22 cellular contexts compared by ENCODE assay signal in the genomic region with DNA sequence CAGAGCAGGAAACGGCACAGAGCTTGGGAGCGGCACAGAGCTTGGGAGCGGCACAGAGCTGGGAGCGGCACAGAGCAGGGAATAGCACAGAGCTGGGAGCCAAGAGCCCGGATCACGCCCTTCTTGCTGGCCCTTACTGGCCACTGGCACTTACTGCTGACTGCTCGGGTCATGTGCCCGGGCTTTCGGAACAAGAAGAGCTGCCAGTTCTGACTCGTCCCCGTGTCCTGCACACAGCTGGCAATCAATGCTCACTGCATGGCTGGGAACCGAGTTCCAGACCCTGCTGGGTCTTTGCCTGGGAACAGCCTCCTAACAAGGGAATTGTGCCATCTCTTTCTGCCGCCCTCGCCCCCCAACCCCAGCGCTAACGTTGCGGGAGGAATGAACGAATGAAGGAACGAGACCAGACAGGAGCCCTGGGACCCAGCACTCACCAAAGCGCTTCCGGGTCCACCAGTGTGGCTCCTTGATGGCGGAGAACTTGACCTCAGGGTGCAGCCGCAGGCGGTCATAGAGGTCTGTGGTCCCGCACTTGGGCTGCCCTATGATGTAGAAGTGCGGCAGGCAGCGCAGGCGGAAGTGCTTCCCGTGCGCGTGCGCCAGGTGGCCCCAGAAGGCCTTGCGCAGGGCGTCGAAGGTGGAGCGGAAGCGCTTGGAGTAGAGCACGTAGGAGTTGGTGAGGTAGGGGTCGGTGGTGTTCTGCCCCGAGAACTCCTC. TPM values are rescaled to one million over a fixed set of nuclear protein-coding genes. Genes with fewer than 3 reads are reported as not detected.
DNase-seq lines count a peak whose midpoint lies in the region; ATAC-seq and TF ChIP-seq lines count a peak whose summit lies in the region.
"Had no signal": no experiment of that assay in that cellular context is flagged by ENCODE, and none has a peak within 500 bp of the region (broad histone marks: within the 10 kb centered on the region; RNA-seq: fewer than 3 reads in every experiment).

No MANE protein-coding gene starts in this region.

- no peaks in the 10 kb centered on the region for H3K9me3 Mint-ChIP-seq in natural killer cell treated with Interleukin-12 subunit alpha and Interleukin-12 subunit beta and Interleukin-15 and Interleukin-18, amount 100 ng/mL, for 72 hours
- H3K9me3 Mint-ChIP-seq in natural killer cell = no peaks in the 10 kb centered on the region
- H3K9me3 Mint-ChIP-seq: endodermal cell had no signal

- H3K4me1 ChIP-seq in foreskin keratinocyte (no peaks in the 10 kb centered on the region), neuronal stem cell (ENCODE audit: control insufficient read depth in 2 of 2, insufficient read depth in 1 of 2, low read depth in 1 of 2, low read length in 2 of 2) (peaks cover 6 to 14% of the 10 kb centered on the region in 2 donors)
- H3K4me1 ChIP-seq: colonic mucosa had no signal

- no peak overlapping the region for H3K14ac ChIP-seq in neuronal stem cell (ENCODE audit: low read length)

- DNase-seq in natural killer cell treated with Interleukin-12 subunit alpha and Interleukin-12 subunit beta and Interleukin-15 and Interleukin-18, amount 100 ng/mL, for 72 hours (ENCODE audit: low spot score) = no peak
- DNase-seq in natural killer cell (no peak), foreskin keratinocyte (no peak), neuronal stem cell (ENCODE audit: low spot score) (no peak), omental fat pad (ENCODE audit: low spot score) (no peak), NOMO-1 treated with DMSO at 0.1 percent for 48 hours (lab: John Stamatoyannopoulos, UW; ENCODE audit: unreplicated experiment) (no peak)
- DNase-seq: activated CD4-positive, CD25-positive, alpha-beta regulatory T cell treated with anti-CD3 and anti-CD28 coated beads, Interleukin-2, amount 50 U/mL, for 72 hours; activated CD8-positive, alpha-beta T cell treated with anti-CD3 and anti-CD28 coated beads, Interleukin-2, amount 10 ng/mL, durations not matched to agents 7 days and 5 days; activated gamma-delta T cell treated with Interleukin-2 at 50 U/mL for 16 hours; activated T-cell treated with anti-CD3 and anti-CD28 coated beads, Interleukin-2, amount 50 U/mL, for 1 hour; brain microvascular endothelial cell; colonic mucosa; endodermal cell; left lung; NCI-H1694; NCI-H2171 treated with DMSO at 0.1 percent for 48 hours; NCI-H526; SHP77 treated with DMSO at 0.1 percent for 48 hours; stomach; upper lobe of right lung had no signal

- no peak overlapping the region for H4K91ac ChIP-seq in neuronal stem cell (ENCODE audit: low read depth, low read length, poor library complexity)

- no peak overlapping the region for H2BK5ac ChIP-seq in neuronal stem cell (ENCODE audit: low read length)

- TF ChIP-seq CTCF in natural killer cell (IDR thresholded peaks at IDR 0.05) (no peak), foreskin keratinocyte (conservative IDR thresholded peaks at IDR 0.05) (no peak), omental fat pad (IDR thresholded peaks at IDR 0.05) (no peak)

- H3K36me3 Mint-ChIP-seq in natural killer cell treated with Interleukin-12 subunit alpha and Interleukin-12 subunit beta and Interleukin-15 and Interleukin-18, amount 100 ng/mL, for 72 hours = no peaks in the 10 kb centered on the region
- H3K36me3 Mint-ChIP-seq in natural killer cell = no peaks in the 10 kb centered on the region

- no peak overlapping the region for H4K8ac ChIP-seq in neuronal stem cell (ENCODE audit: low read depth, low read length)

- H3K27ac Mint-ChIP-seq in natural killer cell treated with Interleukin-12 subunit alpha and Interleukin-12 subunit beta and Interleukin-15 and Interleukin-18, amount 100 ng/mL, for 72 hours = no peak overlapping the region
- H3K27ac Mint-ChIP-seq in natural killer cell = no peak overlapping the region
- H3K27ac Mint-ChIP-seq: activated CD8-positive, alpha-beta T cell treated with anti-CD3 and anti-CD28 coated beads, Interleukin-2, amount 10 ng/mL, durations not matched to agents 7 days and 5 days; endodermal cell had no signal

- H3K4me1 Mint-ChIP-seq in natural killer cell treated with Interleukin-12 subunit alpha and Interleukin-12 subunit beta and Interleukin-15 and Interleukin-18, amount 100 ng/mL, for 72 hours (ENCODE audit: low read depth in 2 of 2) = no peaks in the 10 kb centered on the region
- no peaks in the 10 kb centered on the region for H3K4me1 Mint-ChIP-seq in natural killer cell

- H2BK120ac ChIP-seq in neuronal stem cell (ENCODE audit: low read depth, low read length) = no peak overlapping the region

- H3K27me3 ChIP-seq in foreskin keratinocyte = no peaks in the 10 kb centered on the region
- H3K27me3 ChIP-seq in neuronal stem cell (ENCODE audit: control insufficient read depth in 3 of 3, insufficient read depth in 3 of 3, low read depth in 1 of 3, low read length in 3 of 3) = no peaks in the 10 kb centered on the region
- H3K27me3 ChIP-seq: brain microvascular endothelial cell, colonic mucosa, left lung, stomach, upper lobe of right lung had no signal

- peak overlapping the region; percentile 83 for H2AK5ac ChIP-seq in neuronal stem cell (ENCODE audit: low read depth, low read length)

- peaks cover 0 to 50% of the 10 kb centered on the region in 2 donors for H3K36me3 ChIP-seq in neuronal stem cell (replicated peaks in 1 of 2; ENCODE audit: control insufficient read depth in 2 of 2, insufficient read depth in 2 of 2, low read length in 2 of 2)
- H3K36me3 ChIP-seq: colonic mucosa had no signal

- no peak overlapping the region for H3K9ac ChIP-seq in neuronal stem cell (ENCODE audit: low read depth, low read length, poor library complexity)

- peak overlapping the region; percentile 51 for H3K18ac ChIP-seq in neuronal stem cell (ENCODE audit: low read length)

- peak; percentile 20 to 45 for ATAC-seq in natural killer cell treated with Interleukin-12 subunit alpha and Interleukin-12 subunit beta and Interleukin-15 and Interleukin-18, amount 100 ng/mL, for 72 hours
- ATAC-seq in natural killer cell (no peak), foreskin keratinocyte (peak; percentile 4), HG02798 (IDR thresholded peaks at IDR 0.05; ENCODE audit: poor library complexity, unreplicated experiment) (no peak), omental fat pad (ENCODE audit: low FRiP score) (no peak), GM21786 (IDR thresholded peaks at IDR 0.05; ENCODE audit: unreplicated experiment) (no peak)
- ATAC-seq: left lung, upper lobe of right lung had no signal

- H3K79me1 ChIP-seq in neuronal stem cell (ENCODE audit: low read depth, low read length) = no peaks in the 10 kb centered on the region

- peak overlapping the region; percentile 77 for H3K23ac ChIP-seq in neuronal stem cell (ENCODE audit: low read depth, low read length, poor library complexity)

- peak overlapping the region; percentile 75 for H2BK12ac ChIP-seq in neuronal stem cell (ENCODE audit: low read length)

- H3K27me3 Mint-ChIP-seq in natural killer cell treated with Interleukin-12 subunit alpha and Interleukin-12 subunit beta and Interleukin-15 and Interleukin-18, amount 100 ng/mL, for 72 hours = peaks cover 10 to 21% of the 10 kb centered on the region in 2 donors
- peaks cover 9 to 23% of the 10 kb centered on the region in 2 donors for H3K27me3 Mint-ChIP-seq in natural killer cell (ENCODE audit: low read depth in 2 of 2)

- no peak overlapping the region for H3K4me3 Mint-ChIP-seq in natural killer cell treated with Interleukin-12 subunit alpha and Interleukin-12 subunit beta and Interleukin-15 and Interleukin-18, amount 100 ng/mL, for 72 hours
- no peak overlapping the region for H3K4me3 Mint-ChIP-seq in natural killer cell
- H3K4me3 Mint-ChIP-seq: activated CD8-positive, alpha-beta T cell treated with anti-CD3 and anti-CD28 coated beads, Interleukin-2, amount 10 ng/mL, durations not matched to agents 7 days and 5 days; endodermal cell had no signal

- no peak overlapping the region for H2BK15ac ChIP-seq in neuronal stem cell (ENCODE audit: low read length)

- peaks cover 0 to 9% of the 10 kb centered on the region in 2 donors for H3K9me3 ChIP-seq in neuronal stem cell (replicated peaks in 1 of 2; ENCODE audit: control insufficient read depth in 2 of 2, insufficient read depth in 1 of 2, low read depth in 1 of 2, low read length in 2 of 2)
- H3K9me3 ChIP-seq: colonic mucosa, left lung, stomach, upper lobe of right lung had no signal

- no peak overlapping the region for H3K4me3 ChIP-seq in neuronal stem cell (ENCODE audit: low read length in 2 of 2)
- H3K4me3 ChIP-seq: colonic mucosa, left lung, stomach, upper lobe of right lung had no signal

- no peak overlapping the region for H2AFZ ChIP-seq in neuronal stem cell (ENCODE audit: low read length)

- no CpG with 5 or more reads among the region's 40 CpGs for WGBS in neuronal stem cell (ENCODE audit: extremely low coverage in 2 of 2, insufficient read length in 2 of 2, insufficient replicate concordance in 1 of 2), 2 donors

- intact Hi-C loops in natural killer cell (cut with micrococcal nuclease) = no loop called here

- H3K27ac ChIP-seq in foreskin keratinocyte = no peak overlapping the region
- H3K27ac ChIP-seq in neuronal stem cell (replicated peaks; ENCODE audit: low read length) = no peak overlapping the region
- H3K27ac ChIP-seq: brain microvascular endothelial cell, colonic mucosa, left lung, upper lobe of right lung had no signal

- no peak overlapping the region for H3K4me2 ChIP-seq in neuronal stem cell (ENCODE audit: insufficient read depth, low read length, poor library complexity, severe bottlenecking)

- no peak overlapping the region for H3K4ac ChIP-seq in neuronal stem cell (ENCODE audit: low read length)

RNA-seq across cellular contexts. Expression of a gene that starts 49.1 kb away (rescaled TPM):
- under 1 TPM in 1 of 2 donors, not detected in 1; 0.95 TPM for total RNA-seq in natural killer cell treated with Interleukin-12 subunit alpha and Interleukin-12 subunit beta and Interleukin-15 and Interleukin-18, amount 100 ng/mL, for 72 hours
- total RNA-seq in natural killer cell = 10 to 100 TPM in 1 of 3 donors, 1 to 10 TPM in 2; 1.9 to 11.9 (median 8.7) TPM
- 28.2 and 31.9 TPM in 2 replicates for total RNA-seq in foreskin keratinocyte
- 13.0 and 13.4 TPM in 2 replicates for polyA plus RNA-seq in foreskin keratinocyte
- 0.42 TPM for polyA plus RNA-seq in neuronal stem cell (2013, experiment 1 of 2)
- 0.43 TPM for polyA plus RNA-seq in neuronal stem cell (2013, experiment 2 of 2)
- total RNA-seq in omental fat pad = 10 to 100 TPM; 35.7 to 69.5 (median 51.1) TPM
- total RNA-seq: activated CD8-positive, alpha-beta T cell treated with anti-CD3 and anti-CD28 coated beads, Interleukin-2, amount 10 ng/mL, durations not matched to agents 7 days and 5 days had no signal

Comparison
In these comparisons a context has a peak if more than half of its experiments do, and no peak if none do; other contexts are left out.
1. ATAC-seq: peak in natural killer cell treated with Interleukin-12 subunit alpha and Interleukin-12 subunit beta and Interleukin-15 and Interleukin-18, amount 100 ng/mL, for 72 hours (2 of 2) and foreskin keratinocyte (single experiment); none in natural killer cell (0 of 3), HG02798 (single experiment), omental fat pad (single experiment) and GM21786 (single experiment).